15 cellular contexts compared by ENCODE assay signal in genomic region chr15:34606545-34606944, GRCh38.
"Had no signal": no experiment of that assay in that cellular context is flagged by ENCODE, and none has a peak within 500 bp of the region (broad histone marks: within the 10 kb centered on the region; RNA-seq: fewer than 3 reads in every experiment).

No MANE protein-coding gene starts in this region.

- H3K27ac ChIP-seq: coronary artery, gastroesophageal sphincter, neutrophil, ovary, right atrium auricular region, sigmoid colon, skin epidermis had no signal

- DNase-seq: effector CD4-positive, alpha-beta T cell; endodermal cell; glutamatergic neuron; left ventricle myocardium superior; mesendoderm; naive thymus-derived CD4-positive, alpha-beta T cell; ovary; sigmoid colon; stimulated activated CD4-positive, alpha-beta T cell treated with anti-CD3 and anti-CD28 coated beads, Interleukin-2, amount 100 ng/mL, for 48 hours; stimulated activated naive CD4-positive, alpha-beta T cell treated with Interleukin-2 at 50 U/mL for 16 hours had no signal

- H3K4me3 Mint-ChIP-seq: endodermal cell; naive thymus-derived CD4-positive, alpha-beta T cell had no signal

- H3K9me3 ChIP-seq: gastroesophageal sphincter, neutrophil, ovary, right atrium auricular region, sigmoid colon had no signal

- H3K27me3 ChIP-seq: ovary, right atrium auricular region, sigmoid colon had no signal

- H3K4me3 ChIP-seq: coronary artery, gastroesophageal sphincter, ovary, right atrium auricular region, sigmoid colon, skin epidermis had no signal

- H3K27ac Mint-ChIP-seq: endodermal cell; naive thymus-derived CD4-positive, alpha-beta T cell had no signal

- H3K36me3 ChIP-seq: gastroesophageal sphincter, neutrophil, ovary, right atrium auricular region, sigmoid colon had no signal

- ATAC-seq: gastroesophageal sphincter; left ventricle myocardium superior; naive thymus-derived CD4-positive, alpha-beta T cell had no signal

- H3K9me3 Mint-ChIP-seq: endodermal cell had no signal

- H3K4me1 ChIP-seq: gastroesophageal sphincter, sigmoid colon had no signal
